1 cellular context compared by ENCODE assay signal in genomic region chr9:137046094-137046787, GRCh38.
TF ChIP-seq lines count a peak whose summit lies in the region.

Gene NPDC1, minus strand, starts transcription at chr9:137046177. Its CDS starts 188 bp downstream, at chr9:137045989.

TF ChIP-seq in HepG2, 621 proteins besides CTCF, POLR2A, EP300 and RAD21 (continued from another document and continues in another):
- TF ChIP-seq ZNF580 (CRISPR knock-in tag; IDR thresholded peaks at IDR 0.05; ENCODE audit: borderline replicate concordance, low read depth) = peak; percentile 80; the same call in 1 of the 2 replicates
- TF ChIP-seq ZNF598 (CRISPR knock-in tag; IDR thresholded peaks at IDR 0.05; ENCODE audit: borderline replicate concordance) = peak; percentile 74; the same call in 1 of the 2 replicates
- TF ChIP-seq NR3C1 (CRISPR knock-in tag; IDR thresholded peaks at IDR 0.05) = no peak
- peak; percentile 85; the same call in 1 of the 2 replicates for TF ChIP-seq ZSCAN30 (CRISPR knock-in tag; IDR thresholded peaks at IDR 0.05)
- no peak; the same call in 1 of the 2 replicates for TF ChIP-seq PPARG (CRISPR knock-in tag; conservative IDR thresholded peaks at IDR 0.05)
- peak; percentile 55; the same call in 1 of the 2 replicates for TF ChIP-seq TFE3 (CRISPR knock-in tag; IDR thresholded peaks at IDR 0.05)
- TF ChIP-seq EEA1 (CRISPR knock-in tag; IDR thresholded peaks at IDR 0.05; ENCODE audit: borderline replicate concordance) = peak; percentile 60; the same call in 1 of the 2 replicates
- TF ChIP-seq PRDM15 (CRISPR knock-in tag; IDR thresholded peaks at IDR 0.05) = 0 out of 2 replicates have a peak, but pooled peaks have one; percentile 44
- TF ChIP-seq PAF1 (CRISPR knock-in tag; IDR thresholded peaks at IDR 0.05) = no peak
- 0 out of 2 replicates have a peak, but pooled peaks have one; percentile 10 for TF ChIP-seq ZNF276 (CRISPR knock-in tag; IDR thresholded peaks at IDR 0.05; ENCODE audit: low read depth)
- TF ChIP-seq RXRA (CRISPR knock-in tag; IDR thresholded peaks at IDR 0.05) = peak; percentile 57
- no peak for TF ChIP-seq ZNF878 (CRISPR knock-in tag; IDR thresholded peaks at IDR 0.05)
- TF ChIP-seq NFYC (CRISPR knock-in tag; IDR thresholded peaks at IDR 0.05) = 0 out of 2 replicates have a peak, but pooled peaks have one; percentile 20
- TF ChIP-seq ZNF761 (CRISPR knock-in tag; conservative IDR thresholded peaks at IDR 0.05) = no peak
- 0 out of 2 replicates have a peak, but pooled peaks have one; percentile 73 for TF ChIP-seq ZNF567 (CRISPR knock-in tag; IDR thresholded peaks at IDR 0.05; ENCODE audit: borderline replicate concordance)
- 0 out of 2 replicates have a peak, but pooled peaks have one; percentile 49 for TF ChIP-seq LBX2 (CRISPR knock-in tag; IDR thresholded peaks at IDR 0.05; ENCODE audit: borderline replicate concordance)
- peak; percentile 73 for TF ChIP-seq ELF3 (CRISPR knock-in tag; IDR thresholded peaks at IDR 0.05)
- no peak; the same call in 1 of the 2 replicates for TF ChIP-seq ZNF740 (CRISPR knock-in tag; IDR thresholded peaks at IDR 0.05)
- no peak for TF ChIP-seq RELA (CRISPR knock-in tag; IDR thresholded peaks at IDR 0.05)
- TF ChIP-seq YY1 (IDR thresholded peaks at IDR 0.05; ENCODE audit: insufficient read depth, insufficient replicate concordance, low read depth, low read length) = peak; percentile 42
- TF ChIP-seq PBX3 (CRISPR knock-in tag; IDR thresholded peaks at IDR 0.05; ENCODE audit: borderline replicate concordance) = no peak
- peak; percentile 40 for TF ChIP-seq AGO2 (optimal IDR thresholded peaks at IDR 0.05; ENCODE audit: low read depth, low read length)
- TF ChIP-seq ZEB1 (IDR thresholded peaks at IDR 0.05; ENCODE audit: insufficient replicate concordance, low read depth) = peak; percentile 7
- peak; percentile 58; the same call in 1 of the 2 replicates for TF ChIP-seq ZKSCAN8 (CRISPR knock-in tag; IDR thresholded peaks at IDR 0.05; ENCODE audit: borderline replicate concordance)
- 0 out of 2 replicates have a peak, but pooled peaks have one; percentile 21 for TF ChIP-seq FOXJ3 (CRISPR knock-in tag; IDR thresholded peaks at IDR 0.05; ENCODE audit: borderline replicate concordance)
- TF ChIP-seq SP5 (CRISPR knock-in tag; IDR thresholded peaks at IDR 0.05; ENCODE audit: borderline replicate concordance, low read depth) = no peak
- TF ChIP-seq PTBP1 (IDR thresholded peaks at IDR 0.05; ENCODE audit: low read depth, low read length, poor library complexity, severe bottlenecking) = no peak
- TF ChIP-seq FOXP4 (CRISPR knock-in tag; IDR thresholded peaks at IDR 0.05) = peak; percentile 42; the same call in 1 of the 2 replicates
- peak; percentile 63; the same call in 1 of the 2 replicates for TF ChIP-seq ZNF17 (CRISPR knock-in tag; IDR thresholded peaks at IDR 0.05)
- no peak for TF ChIP-seq CEBPB (IDR thresholded peaks at IDR 0.05; ENCODE audit: borderline replicate concordance, low read depth, low read length)
- no peak for TF ChIP-seq PBX2 (CRISPR knock-in tag; IDR thresholded peaks at IDR 0.05)
- no peak for TF ChIP-seq SIX1 (CRISPR knock-in tag; IDR thresholded peaks at IDR 0.05; ENCODE audit: borderline replicate concordance)
- TF ChIP-seq ZHX2 (IDR thresholded peaks at IDR 0.05; ENCODE audit: low read depth) = no peak
- TF ChIP-seq ZHX2 (CRISPR knock-in tag; IDR thresholded peaks at IDR 0.05; ENCODE audit: borderline replicate concordance) = peak; percentile 89; the same call in 1 of the 2 replicates
- TF ChIP-seq ZNF136 (CRISPR knock-in tag; IDR thresholded peaks at IDR 0.05; ENCODE audit: low read depth) = 0 out of 2 replicates have a peak, but pooled peaks have one; percentile 59
- 0 out of 2 replicates have a peak, but pooled peaks have one; percentile 19 for TF ChIP-seq MAFG (CRISPR knock-in tag; IDR thresholded peaks at IDR 0.05)
- TF ChIP-seq ZNF674 (CRISPR knock-in tag; IDR thresholded peaks at IDR 0.05; ENCODE audit: low read depth) = 0 out of 2 replicates have a peak, but pooled peaks have one; percentile 72
- no peak for TF ChIP-seq FOXM1 (CRISPR knock-in tag; IDR thresholded peaks at IDR 0.05)
- peak; percentile 93 for TF ChIP-seq KDM2A (CRISPR knock-in tag; IDR thresholded peaks at IDR 0.05; ENCODE audit: borderline replicate concordance, low read depth)
- peak; percentile 94; the same call in 1 of the 2 replicates for TF ChIP-seq SIN3A (IDR thresholded peaks at IDR 0.05; ENCODE audit: borderline replicate concordance, low read depth, low read length)
